Comparison of ENCODE assay signal across 18 cellular contexts in the genomic region with DNA sequence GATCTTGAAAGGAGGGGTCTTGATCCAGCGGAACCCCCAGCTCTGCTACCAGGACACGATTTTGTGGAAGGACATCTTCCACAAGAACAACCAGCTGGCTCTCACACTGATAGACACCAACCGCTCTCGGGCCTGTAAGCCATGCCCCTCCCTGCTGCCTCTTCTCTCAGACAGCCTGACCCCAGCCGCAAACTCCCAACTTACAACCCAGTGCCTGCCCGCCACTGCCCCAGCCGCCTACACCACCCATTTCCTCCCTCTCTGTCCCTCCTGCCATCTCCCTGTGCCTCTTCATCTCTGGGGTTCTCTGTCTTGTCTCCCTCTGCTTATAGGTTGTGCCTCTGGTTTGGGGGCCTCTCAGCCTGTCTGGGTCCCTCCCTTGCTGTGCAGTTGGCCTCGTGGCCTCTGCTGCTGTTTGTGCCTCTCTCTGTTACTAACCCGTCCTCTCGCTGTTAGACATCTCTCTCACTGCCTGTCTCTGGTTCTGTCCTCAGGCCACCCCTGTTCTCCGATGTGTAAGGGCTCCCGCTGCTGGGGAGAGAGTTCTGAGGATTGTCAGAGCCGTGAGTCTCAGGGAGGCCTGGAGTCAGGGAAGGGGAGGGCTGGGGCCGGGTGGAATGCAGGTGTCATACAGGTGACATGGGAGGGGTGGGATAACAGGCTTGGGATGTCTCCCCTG. TPM values are rescaled to one million over a fixed set of nuclear protein-coding genes. Genes with fewer than 3 reads are reported as not detected.
DNase-seq lines count a peak whose midpoint lies in the region; ATAC-seq and TF ChIP-seq lines count a peak whose summit lies in the region.
"Had no signal": no experiment of that assay in that cellular context is flagged by ENCODE, and none has a peak within 500 bp of the region (broad histone marks: within the 10 kb centered on the region; RNA-seq: fewer than 3 reads in every experiment).

No MANE protein-coding gene starts in this region.

- no peak overlapping the region for H3K4me3 ChIP-seq in HAP-1
- H3K4me3 ChIP-seq: A549, GM23248 had no signal

- ATAC-seq in stimulated activated naive CD8-positive, alpha-beta T cell treated with anti-CD3 and anti-CD28 coated beads, Interleukin-15, amount 100 ng/mL, for 72 hours, result peak; percentile 35
- ATAC-seq in stimulated activated naive CD8-positive, alpha-beta T cell treated with anti-CD3 and anti-CD28 coated beads, Interleukin-15, Interleukin-2, amounts not matched to agents 100 U/mL and 50 U/mL, for 24 hours, result no peak
- ATAC-seq in natural killer cell (peak; percentile 75 to 84 (median 80)), HG03457 (IDR thresholded peaks at IDR 0.05; ENCODE audit: unreplicated experiment) (no peak), SK-N-SH treated with all-trans-retinoic acid at 6 μM for 48 hours (no peak)
- ATAC-seq: A549, Panc1 had no signal

- intact Hi-C loops in natural killer cell (cut with micrococcal nuclease), result no loop called here

- in situ Hi-C loops in HAP-1 (cut with MboI; ENCODE audit: low sequenced_read_pairs), result no loop called here

- H3K4me3 Mint-ChIP-seq in stimulated activated naive CD8-positive, alpha-beta T cell treated with anti-CD3 and anti-CD28 coated beads, Interleukin-15, amount 100 ng/mL, for 72 hours, result no peak overlapping the region
- H3K4me3 Mint-ChIP-seq in chondrocyte (ENCODE audit: unreplicated experiment), result no peak overlapping the region
- H3K4me3 Mint-ChIP-seq in natural killer cell, result peak overlapping the region; percentile 85

- peaks cover 17% of the 10 kb centered on the region for H3K36me3 Mint-ChIP-seq in chondrocyte (ENCODE audit: low read depth)
- H3K36me3 Mint-ChIP-seq in natural killer cell, result no peaks in the 10 kb centered on the region

- no peaks in the 10 kb centered on the region for H3K27me3 Mint-ChIP-seq in stimulated activated naive CD8-positive, alpha-beta T cell treated with anti-CD3 and anti-CD28 coated beads, Interleukin-15, amount 100 ng/mL, for 72 hours
- H3K27me3 Mint-ChIP-seq in chondrocyte (ENCODE audit: low read depth) (no peaks in the 10 kb centered on the region), natural killer cell (ENCODE audit: low read depth in 2 of 2) (no peaks in the 10 kb centered on the region)

- H3K9me3 ChIP-seq in HAP-1, result no peaks in the 10 kb centered on the region
- H3K9me3 ChIP-seq: A549 had no signal

- H3K4me1 Mint-ChIP-seq in stimulated activated naive CD8-positive, alpha-beta T cell treated with anti-CD3 and anti-CD28 coated beads, Interleukin-15, amount 100 ng/mL, for 72 hours, result peaks cover 15% of the 10 kb centered on the region
- H3K4me1 Mint-ChIP-seq in chondrocyte (ENCODE audit: low read depth) (peaks cover 9% of the 10 kb centered on the region), natural killer cell (peaks cover 57 to 70% of the 10 kb centered on the region in 2 donors)

- H3K27me3 ChIP-seq in HAP-1 (ENCODE audit: low read depth), result no peaks in the 10 kb centered on the region

- H3K27ac Mint-ChIP-seq in stimulated activated naive CD8-positive, alpha-beta T cell treated with anti-CD3 and anti-CD28 coated beads, Interleukin-15, amount 100 ng/mL, for 72 hours, result no peak overlapping the region
- H3K27ac Mint-ChIP-seq in chondrocyte (ENCODE audit: unreplicated experiment) (peak overlapping the region; percentile 13), natural killer cell (peak overlapping the region; percentile 86 to 90)

- H3K36me3 ChIP-seq in HAP-1 (replicated peaks), result no peaks in the 10 kb centered on the region

- H3K9me3 Mint-ChIP-seq in stimulated activated naive CD8-positive, alpha-beta T cell treated with anti-CD3 and anti-CD28 coated beads, Interleukin-15, amount 100 ng/mL, for 72 hours, result no peaks in the 10 kb centered on the region
- H3K9me3 Mint-ChIP-seq in chondrocyte (ENCODE audit: low read depth) (no peaks in the 10 kb centered on the region), natural killer cell (no peaks in the 10 kb centered on the region)

- no peaks in the 10 kb centered on the region for H3K4me1 ChIP-seq in HAP-1

- TF ChIP-seq CTCF in chondrocyte (IDR thresholded peaks at IDR 0.05) (no peak), natural killer cell (IDR thresholded peaks at IDR 0.05) (no peak)

- no peak for DNase-seq in stimulated activated naive CD8-positive, alpha-beta T cell treated with anti-CD3 and anti-CD28 coated beads, Interleukin-15, amount 100 ng/mL, for 72 hours
- DNase-seq in stimulated activated naive CD8-positive, alpha-beta T cell treated with anti-CD3 and anti-CD28 coated beads, Interleukin-15, Interleukin-2, amounts not matched to agents 100 U/mL and 50 U/mL, for 24 hours, result no peak
- DNase-seq in chondrocyte (ENCODE audit: low spot score) (no peak), natural killer cell (no peak), kidney glomerular epithelial cell (lab: John Stamatoyannopoulos, UW) (no peak), HAP-1 (ENCODE audit: low spot score in 2 of 2) (no peak)
- DNase-seq: DMS79 treated with DMSO at 0.1 percent for 48 hours, GM23248, Karpas-422, NCI-H1105 treated with DMSO at 0.1 percent for 48 hours, NCI-H1930, NCI-H2171 treated with DMSO at 0.1 percent for 48 hours, Right ventricle myocardium superior had no signal

TF ChIP-seq in SK-N-SH treated with all-trans-retinoic acid at 6 μM for 48 hours, 23 proteins besides CTCF, POLR2A, EP300 and RAD21:
- no peak for TF ChIP-seq PPARA (CRISPR knock-in tag; IDR thresholded peaks at IDR 0.05; ENCODE audit: borderline replicate concordance)
- TF ChIP-seq ZNF70 (CRISPR knock-in tag; IDR thresholded peaks at IDR 0.05), result no peak
- TF ChIP-seq CSDC2 (CRISPR knock-in tag; IDR thresholded peaks at IDR 0.05), result no peak
- no peak for TF ChIP-seq TOX (CRISPR knock-in tag; IDR thresholded peaks at IDR 0.05; ENCODE audit: borderline replicate concordance)
- no peak for TF ChIP-seq ARNTL (CRISPR knock-in tag; IDR thresholded peaks at IDR 0.05; ENCODE audit: borderline replicate concordance, low read depth)
- TF ChIP-seq, protein P1, sequence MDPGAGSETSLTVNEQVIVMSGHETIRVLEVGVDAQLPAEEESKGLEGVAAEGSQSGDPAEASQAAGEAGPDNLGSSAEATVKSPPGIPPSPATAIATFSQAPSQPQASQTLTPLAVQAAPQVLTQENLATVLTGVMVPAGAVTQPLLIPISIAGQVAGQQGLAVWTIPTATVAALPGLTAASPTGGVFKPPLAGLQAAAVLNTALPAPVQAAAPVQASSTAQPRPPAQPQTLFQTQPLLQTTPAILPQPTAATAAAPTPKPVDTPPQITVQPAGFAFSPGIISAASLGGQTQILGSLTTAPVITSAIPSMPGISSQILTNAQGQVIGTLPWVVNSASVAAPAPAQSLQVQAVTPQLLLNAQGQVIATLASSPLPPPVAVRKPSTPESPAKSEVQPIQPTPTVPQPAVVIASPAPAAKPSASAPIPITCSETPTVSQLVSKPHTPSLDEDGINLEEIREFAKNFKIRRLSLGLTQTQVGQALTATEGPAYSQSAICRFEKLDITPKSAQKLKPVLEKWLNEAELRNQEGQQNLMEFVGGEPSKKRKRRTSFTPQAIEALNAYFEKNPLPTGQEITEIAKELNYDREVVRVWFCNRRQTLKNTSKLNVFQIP (CRISPR knock-in tag; IDR thresholded peaks at IDR 0.05; ENCODE audit: borderline replicate concordance, low read depth), result no peak
- TF ChIP-seq SNAI2 (CRISPR knock-in tag; IDR thresholded peaks at IDR 0.05), result no peak
- TF ChIP-seq BACH2 (CRISPR knock-in tag; IDR thresholded peaks at IDR 0.05; ENCODE audit: borderline replicate concordance), result no peak
- no peak for TF ChIP-seq TCF4 (CRISPR knock-in tag; IDR thresholded peaks at IDR 0.05; ENCODE audit: borderline replicate concordance)
- no peak for TF ChIP-seq ZC3H10 (CRISPR knock-in tag; IDR thresholded peaks at IDR 0.05)
- TF ChIP-seq, protein P2, sequence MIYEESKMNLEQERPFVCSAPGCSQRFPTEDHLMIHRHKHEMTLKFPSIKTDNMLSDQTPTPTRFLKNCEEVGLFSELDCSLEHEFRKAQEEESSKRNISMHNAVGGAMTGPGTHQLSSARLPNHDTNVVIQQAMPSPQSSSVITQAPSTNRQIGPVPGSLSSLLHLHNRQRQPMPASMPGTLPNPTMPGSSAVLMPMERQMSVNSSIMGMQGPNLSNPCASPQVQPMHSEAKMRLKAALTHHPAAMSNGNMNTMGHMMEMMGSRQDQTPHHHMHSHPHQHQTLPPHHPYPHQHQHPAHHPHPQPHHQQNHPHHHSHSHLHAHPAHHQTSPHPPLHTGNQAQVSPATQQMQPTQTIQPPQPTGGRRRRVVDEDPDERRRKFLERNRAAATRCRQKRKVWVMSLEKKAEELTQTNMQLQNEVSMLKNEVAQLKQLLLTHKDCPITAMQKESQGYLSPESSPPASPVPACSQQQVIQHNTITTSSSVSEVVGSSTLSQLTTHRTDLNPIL (CRISPR knock-in tag; IDR thresholded peaks at IDR 0.05; ENCODE audit: low read depth), result no peak
- TF ChIP-seq ESRRG (CRISPR knock-in tag; IDR thresholded peaks at IDR 0.05), result no peak
- no peak for TF ChIP-seq ZFP3 (CRISPR knock-in tag; IDR thresholded peaks at IDR 0.05)

RNA-seq across cellular contexts. Expression of gene ERBB2, which starts 9.6 kb away (rescaled TPM):
- total RNA-seq in chondrocyte, result 86.0 to 94.3 TPM (median 90.5 TPM) in 3 replicates
- 100 to 1,000 TPM in 1 of 3 donors, 10 to 100 TPM in 2; 77.6 to 115 (median 82.1) TPM for total RNA-seq in natural killer cell

RNA-seq across cellular contexts. Expression of gene MIEN1, which starts 20.9 kb away (rescaled TPM):
- 45.3 to 48.5 TPM (median 46.5 TPM) in 3 replicates for total RNA-seq in chondrocyte
- total RNA-seq in natural killer cell, result 10 to 100 TPM; 48.8 to 55.2 (median 51.6) TPM

RNA-seq across cellular contexts. Expression of gene PGAP3, which starts 21.6 kb away (rescaled TPM):
- 20.2 to 38.1 TPM (median 24.9 TPM) in 3 replicates for total RNA-seq in chondrocyte
- total RNA-seq in natural killer cell, result 10 to 100 TPM; 45.8 to 57.8 (median 52.4) TPM

RNA-seq across cellular contexts. Expression of gene GRB7, which starts 28.3 kb away (rescaled TPM):
- 0.46 to 0.68 TPM in 2 of 3 replicates, not detected in the other for total RNA-seq in chondrocyte
- under 1 TPM in 1 of 3 donors, not detected in 2; 0.27 TPM for total RNA-seq in natural killer cell
- total RNA-seq: GM23248 had no signal

RNA-seq across cellular contexts. Expression of gene PNMT, which starts 41.2 kb away (rescaled TPM):
- total RNA-seq in chondrocyte (0.22 to 2.7 TPM (median 0.46 TPM) in 3 replicates), natural killer cell (1 to 10 TPM; 1.2 to 2.5 (median 2.2) TPM)
- total RNA-seq: GM23248, NCI-H460 had no signal

Comparison
In these comparisons a context has a peak if more than half of its experiments do, and no peak if none do; other contexts are left out.
1. ATAC-seq: peak in stimulated activated naive CD8-positive, alpha-beta T cell treated with anti-CD3 and anti-CD28 coated beads, Interleukin-15, amount 100 ng/mL, for 72 hours (single experiment) and natural killer cell (3 of 3); none in stimulated activated naive CD8-positive, alpha-beta T cell treated with anti-CD3 and anti-CD28 coated beads, Interleukin-15, Interleukin-2, amounts not matched to agents 100 U/mL and 50 U/mL, for 24 hours (single experiment), HG03457 (single experiment) and SK-N-SH treated with all-trans-retinoic acid at 6 μM for 48 hours (single experiment).
2. H3K27ac Mint-ChIP-seq: peak in chondrocyte (single experiment) and natural killer cell (2 of 2); none in stimulated activated naive CD8-positive, alpha-beta T cell treated with anti-CD3 and anti-CD28 coated beads, Interleukin-15, amount 100 ng/mL, for 72 hours (0 of 2).